Comparison of ENCODE assay signal across 2 cellular contexts in the genomic region with DNA sequence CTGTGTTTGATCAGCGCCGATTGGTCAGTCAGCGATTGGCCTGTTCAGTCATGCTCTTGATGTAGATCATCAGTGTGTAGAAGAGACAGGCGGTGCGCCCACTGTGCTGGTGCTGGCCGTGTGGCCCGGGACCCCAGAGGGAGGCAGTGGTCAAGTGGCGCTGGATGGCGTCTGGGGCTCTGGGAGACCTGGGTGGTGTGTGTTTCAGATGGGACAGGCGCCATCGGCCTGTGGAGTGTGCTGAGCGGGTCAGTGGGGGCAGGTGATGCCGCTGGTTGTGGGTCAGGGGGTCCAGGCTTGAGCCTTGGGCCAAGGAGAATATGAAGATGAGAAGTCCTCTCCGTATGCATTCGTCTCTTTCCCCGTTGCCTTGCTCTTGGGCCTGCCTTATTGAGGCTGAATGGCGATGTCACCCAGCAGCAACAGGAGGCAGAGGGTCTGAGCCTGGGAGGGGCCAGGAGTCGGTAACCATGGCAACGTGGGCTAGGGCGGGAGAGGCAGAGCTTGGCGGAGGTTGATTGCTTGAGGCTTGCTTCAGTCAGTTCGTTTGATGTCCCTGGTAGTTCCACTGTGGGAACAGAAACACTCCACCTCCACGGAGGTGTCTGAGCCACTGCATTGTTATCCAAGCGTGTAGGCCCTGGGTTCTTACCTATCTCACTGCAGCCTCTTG.
TF ChIP-seq lines count a peak whose summit lies in the region.

No MANE protein-coding gene starts in this region.

TF ChIP-seq in GM23338, 12 proteins besides CTCF, POLR2A, EP300 and RAD21 (continued from another document):
- no peak for TF ChIP-seq POLR2AphosphoS5 (IDR thresholded peaks at IDR 0.05; ENCODE audit: low read depth)
- TF ChIP-seq, protein P1, sequence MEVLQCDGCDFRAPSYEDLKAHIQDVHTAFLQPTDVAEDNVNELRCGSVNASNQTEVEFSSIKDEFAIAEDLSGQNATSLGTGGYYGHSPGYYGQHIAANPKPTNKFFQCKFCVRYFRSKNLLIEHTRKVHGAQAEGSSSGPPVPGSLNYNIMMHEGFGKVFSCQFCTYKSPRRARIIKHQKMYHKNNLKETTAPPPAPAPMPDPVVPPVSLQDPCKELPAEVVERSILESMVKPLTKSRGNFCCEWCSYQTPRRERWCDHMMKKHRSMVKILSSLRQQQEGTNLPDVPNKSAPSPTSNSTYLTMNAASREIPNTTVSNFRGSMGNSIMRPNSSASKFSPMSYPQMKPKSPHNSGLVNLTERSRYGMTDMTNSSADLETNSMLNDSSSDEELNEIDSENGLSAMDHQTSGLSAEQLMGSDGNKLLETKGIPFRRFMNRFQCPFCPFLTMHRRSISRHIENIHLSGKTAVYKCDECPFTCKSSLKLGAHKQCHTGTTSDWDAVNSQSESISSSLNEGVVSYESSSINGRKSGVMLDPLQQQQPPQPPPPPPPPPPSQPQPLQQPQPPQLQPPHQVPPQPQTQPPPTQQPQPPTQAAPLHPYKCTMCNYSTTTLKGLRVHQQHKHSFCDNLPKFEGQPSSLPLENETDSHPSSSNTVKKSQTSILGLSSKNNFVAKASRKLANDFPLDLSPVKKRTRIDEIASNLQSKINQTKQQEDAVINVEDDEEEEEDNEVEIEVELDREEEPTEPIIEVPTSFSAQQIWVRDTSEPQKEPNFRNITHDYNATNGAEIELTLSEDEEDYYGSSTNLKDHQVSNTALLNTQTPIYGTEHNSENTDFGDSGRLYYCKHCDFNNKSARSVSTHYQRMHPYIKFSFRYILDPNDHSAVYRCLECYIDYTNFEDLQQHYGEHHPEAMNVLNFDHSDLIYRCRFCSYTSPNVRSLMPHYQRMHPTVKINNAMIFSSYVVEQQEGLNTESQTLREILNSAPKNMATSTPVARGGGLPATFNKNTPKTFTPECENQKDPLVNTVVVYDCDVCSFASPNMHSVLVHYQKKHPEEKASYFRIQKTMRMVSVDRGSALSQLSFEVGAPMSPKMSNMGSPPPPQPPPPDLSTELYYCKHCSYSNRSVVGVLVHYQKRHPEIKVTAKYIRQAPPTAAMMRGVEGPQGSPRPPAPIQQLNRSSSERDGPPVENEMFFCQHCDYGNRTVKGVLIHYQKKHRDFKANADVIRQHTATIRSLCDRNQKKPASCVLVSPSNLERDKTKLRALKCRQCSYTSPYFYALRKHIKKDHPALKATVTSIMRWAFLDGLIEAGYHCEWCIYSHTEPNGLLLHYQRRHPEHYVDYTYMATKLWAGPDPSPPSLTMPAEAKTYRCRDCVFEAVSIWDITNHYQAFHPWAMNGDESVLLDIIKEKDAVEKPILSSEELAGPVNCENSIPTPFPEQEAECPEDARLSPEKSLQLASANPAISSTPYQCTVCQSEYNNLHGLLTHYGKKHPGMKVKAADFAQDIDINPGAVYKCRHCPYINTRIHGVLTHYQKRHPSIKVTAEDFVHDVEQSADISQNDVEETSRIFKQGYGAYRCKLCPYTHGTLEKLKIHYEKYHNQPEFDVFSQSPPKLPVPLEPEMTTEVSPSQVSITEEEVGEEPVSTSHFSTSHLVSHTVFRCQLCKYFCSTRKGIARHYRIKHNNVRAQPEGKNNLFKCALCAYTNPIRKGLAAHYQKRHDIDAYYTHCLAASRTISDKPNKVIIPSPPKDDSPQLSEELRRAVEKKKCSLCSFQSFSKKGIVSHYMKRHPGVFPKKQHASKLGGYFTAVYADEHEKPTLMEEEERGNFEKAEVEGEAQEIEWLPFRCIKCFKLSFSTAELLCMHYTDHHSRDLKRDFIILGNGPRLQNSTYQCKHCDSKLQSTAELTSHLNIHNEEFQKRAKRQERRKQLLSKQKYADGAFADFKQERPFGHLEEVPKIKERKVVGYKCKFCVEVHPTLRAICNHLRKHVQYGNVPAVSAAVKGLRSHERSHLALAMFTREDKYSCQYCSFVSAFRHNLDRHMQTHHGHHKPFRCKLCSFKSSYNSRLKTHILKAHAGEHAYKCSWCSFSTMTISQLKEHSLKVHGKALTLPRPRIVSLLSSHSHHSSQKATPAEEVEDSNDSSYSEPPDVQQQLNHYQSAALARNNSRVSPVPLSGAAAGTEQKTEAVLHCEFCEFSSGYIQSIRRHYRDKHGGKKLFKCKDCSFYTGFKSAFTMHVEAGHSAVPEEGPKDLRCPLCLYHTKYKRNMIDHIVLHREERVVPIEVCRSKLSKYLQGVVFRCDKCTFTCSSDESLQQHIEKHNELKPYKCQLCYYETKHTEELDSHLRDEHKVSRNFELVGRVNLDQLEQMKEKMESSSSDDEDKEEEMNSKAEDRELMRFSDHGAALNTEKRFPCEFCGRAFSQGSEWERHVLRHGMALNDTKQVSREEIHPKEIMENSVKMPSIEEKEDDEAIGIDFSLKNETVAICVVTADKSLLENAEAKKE (CRISPR knock-in tag; IDR thresholded peaks at IDR 0.05): no peak
- no peak for TF ChIP-seq EZH2phosphoT487 (IDR thresholded peaks at IDR 0.05; ENCODE audit: unreplicated experiment)
- TF ChIP-seq STAT1 (IDR thresholded peaks at IDR 0.05; ENCODE audit: unreplicated experiment): no peak
- TF ChIP-seq NANOG (IDR thresholded peaks at IDR 0.05; ENCODE audit: borderline replicate concordance): no peak
- TF ChIP-seq, protein P2, sequence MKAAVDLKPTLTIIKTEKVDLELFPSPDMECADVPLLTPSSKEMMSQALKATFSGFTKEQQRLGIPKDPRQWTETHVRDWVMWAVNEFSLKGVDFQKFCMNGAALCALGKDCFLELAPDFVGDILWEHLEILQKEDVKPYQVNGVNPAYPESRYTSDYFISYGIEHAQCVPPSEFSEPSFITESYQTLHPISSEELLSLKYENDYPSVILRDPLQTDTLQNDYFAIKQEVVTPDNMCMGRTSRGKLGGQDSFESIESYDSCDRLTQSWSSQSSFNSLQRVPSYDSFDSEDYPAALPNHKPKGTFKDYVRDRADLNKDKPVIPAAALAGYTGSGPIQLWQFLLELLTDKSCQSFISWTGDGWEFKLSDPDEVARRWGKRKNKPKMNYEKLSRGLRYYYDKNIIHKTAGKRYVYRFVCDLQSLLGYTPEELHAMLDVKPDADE (IDR thresholded peaks at IDR 0.05): no peak

TF ChIP-seq in H1, 55 proteins besides CTCF, POLR2A, EP300 and RAD21 (continued from another document):
- TF ChIP-seq SAP30 (IDR thresholded peaks at IDR 0.05; ENCODE audit: insufficient read depth, insufficient replicate concordance, low read length) (no peak), FOSL1 (IDR thresholded peaks at IDR 0.05; ENCODE audit: insufficient read depth, low read depth, low read length) (no peak), JUND (IDR thresholded peaks at IDR 0.05; ENCODE audit: low read length) (no peak), RFX5 (IDR thresholded peaks at IDR 0.05; ENCODE audit: borderline replicate concordance, low read depth, low read length) (no peak), GTF2F1 (IDR thresholded peaks at IDR 0.05; ENCODE audit: borderline replicate concordance, low read depth, low read length) (no peak)
- TF ChIP-seq, protein P3, sequence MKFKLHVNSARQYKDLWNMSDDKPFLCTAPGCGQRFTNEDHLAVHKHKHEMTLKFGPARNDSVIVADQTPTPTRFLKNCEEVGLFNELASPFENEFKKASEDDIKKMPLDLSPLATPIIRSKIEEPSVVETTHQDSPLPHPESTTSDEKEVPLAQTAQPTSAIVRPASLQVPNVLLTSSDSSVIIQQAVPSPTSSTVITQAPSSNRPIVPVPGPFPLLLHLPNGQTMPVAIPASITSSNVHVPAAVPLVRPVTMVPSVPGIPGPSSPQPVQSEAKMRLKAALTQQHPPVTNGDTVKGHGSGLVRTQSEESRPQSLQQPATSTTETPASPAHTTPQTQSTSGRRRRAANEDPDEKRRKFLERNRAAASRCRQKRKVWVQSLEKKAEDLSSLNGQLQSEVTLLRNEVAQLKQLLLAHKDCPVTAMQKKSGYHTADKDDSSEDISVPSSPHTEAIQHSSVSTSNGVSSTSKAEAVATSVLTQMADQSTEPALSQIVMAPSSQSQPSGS (IDR thresholded peaks at IDR 0.05; ENCODE audit: low read length): no peak
